In genomic region chr17:46166692-46167249, GRCh38 we compare ENCODE assay signal across 18 cellular contexts. TPM values are rescaled to one million over a fixed set of nuclear protein-coding genes. Genes with fewer than 3 reads are reported as not detected.
DNase-seq lines count a peak whose midpoint lies in the region; ATAC-seq and TF ChIP-seq lines count a peak whose summit lies in the region.
"Had no signal": no experiment of that assay in that cellular context is flagged by ENCODE, and none has a peak within 500 bp of the region (broad histone marks: within the 10 kb centered on the region; RNA-seq: fewer than 3 reads in every experiment).

No MANE protein-coding gene starts in this region.

- H3K9me3 ChIP-seq in SK-N-MC (ENCODE audit: low read depth, low read length), result no peaks in the 10 kb centered on the region

- CTCF ChIA-PET in T-cell (lab: Charles Lee), result interaction anchor here (0.6 to 1.6 kb wide), 5 partner anchors 10 to 117 kb away, joined by 3 to 5 read pairs (median 4); partner anchors contain the start of gene KANSL1 (in 1 of the 2)

- DNase-seq in stimulated activated naive CD8-positive, alpha-beta T cell treated with anti-CD3 and anti-CD28 coated beads, Interleukin-15, amount 100 ng/mL, for 72 hours, result no peak
- no peak for DNase-seq in SK-N-MC (ENCODE audit: low read depth, low spot score)
- DNase-seq in mesothelial cell of epicardium (ENCODE audit: low spot score in 2 of 2, unreplicated experiment in 2 of 2), result no peak
- no peak for DNase-seq in NCI-H187 treated with DMSO at 0.1 percent for 48 hours (lab: John Stamatoyannopoulos, UW)
- no peak for DNase-seq in T-cell
- no peak for DNase-seq in substantia nigra (lab: John Stamatoyannopoulos, UW)
- DNase-seq: activated CD4-positive, alpha-beta T cell treated with anti-CD3 and anti-CD28 coated beads, Interleukin-2, amount 50 U/mL, for 48 hours; AML-193; DMS153; hypothalamus; Kasumi-1; left cardiac atrium; NCI-H1694; NCI-H446 treated with DMSO at 0.1 percent for 48 hours; stimulated activated CD4-positive, alpha-beta T cell treated with anti-CD3 and anti-CD28 coated beads, Interleukin-12 subunit alpha, Interleukin-12 subunit beta, amount 100 ng/mL, for 4 hours had no signal

- peak overlapping the region; percentile 11 for H3K9ac ChIP-seq in SK-N-MC (ENCODE audit: insufficient read length)

- H3K36me3 Mint-ChIP-seq in stimulated activated naive CD8-positive, alpha-beta T cell treated with anti-CD3 and anti-CD28 coated beads, Interleukin-15, Interleukin-2, amounts not matched to agents 100 ng/mL and 50 ng/mL, for 24 hours (ENCODE audit: low read depth), result peaks cover 67% of the 10 kb centered on the region
- H3K36me3 Mint-ChIP-seq in mesothelial cell of epicardium (peaks cover 27% of the 10 kb centered on the region), T-cell (peaks cover 56% of the 10 kb centered on the region)

- no peaks in the 10 kb centered on the region for H3K9me3 Mint-ChIP-seq in stimulated activated naive CD8-positive, alpha-beta T cell treated with anti-CD3 and anti-CD28 coated beads, Interleukin-15, Interleukin-2, amounts not matched to agents 100 ng/mL and 50 ng/mL, for 24 hours
- H3K9me3 Mint-ChIP-seq in stimulated activated naive CD8-positive, alpha-beta T cell treated with anti-CD3 and anti-CD28 coated beads, Interleukin-15, amount 100 ng/mL, for 72 hours, result no peaks in the 10 kb centered on the region
- H3K9me3 Mint-ChIP-seq in mesothelial cell of epicardium (peaks cover under 1% of the 10 kb centered on the region), T-cell (no peaks in the 10 kb centered on the region)

- peak overlapping the region; percentile 63 for H3K27ac Mint-ChIP-seq in stimulated activated naive CD8-positive, alpha-beta T cell treated with anti-CD3 and anti-CD28 coated beads, Interleukin-15, Interleukin-2, amounts not matched to agents 100 ng/mL and 50 ng/mL, for 24 hours
- peak overlapping the region in 1 of 2 donors; percentile 53 for H3K27ac Mint-ChIP-seq in stimulated activated naive CD8-positive, alpha-beta T cell treated with anti-CD3 and anti-CD28 coated beads, Interleukin-15, amount 100 ng/mL, for 72 hours
- H3K27ac Mint-ChIP-seq in mesothelial cell of epicardium (peak overlapping the region; percentile 90), T-cell (peak overlapping the region in 1 of 2 donors; percentile 33)

- POLR2A ChIA-PET in T-cell (lab: Charles Lee), result interaction anchor here in 1 of 2 donors (0.5 kb wide), 1 partner anchor 15 kb away, joined by 3 read pairs; no protein-coding TSS in a partner anchor

- ATAC-seq in stimulated activated naive CD8-positive, alpha-beta T cell treated with anti-CD3 and anti-CD28 coated beads, Interleukin-15, amount 100 ng/mL, for 72 hours, result no peak
- ATAC-seq in T-cell (replicated peaks in 1 of 4) (no peak), GM18909 (IDR thresholded peaks at IDR 0.05; ENCODE audit: poor library complexity, unreplicated experiment) (no peak)
- ATAC-seq: left cardiac atrium had no signal

- peaks cover 86% of the 10 kb centered on the region for H3K4me1 Mint-ChIP-seq in stimulated activated naive CD8-positive, alpha-beta T cell treated with anti-CD3 and anti-CD28 coated beads, Interleukin-15, Interleukin-2, amounts not matched to agents 100 ng/mL and 50 ng/mL, for 24 hours (ENCODE audit: low read depth)
- H3K4me1 Mint-ChIP-seq in stimulated activated naive CD8-positive, alpha-beta T cell treated with anti-CD3 and anti-CD28 coated beads, Interleukin-15, amount 100 ng/mL, for 72 hours, result peaks cover 88% of the 10 kb centered on the region
- H3K4me1 Mint-ChIP-seq in mesothelial cell of epicardium (peaks cover 46% of the 10 kb centered on the region), T-cell (peaks cover 83 to 93% (median 90%) of the 10 kb centered on the region in 3 donors)

- H3K27ac ChIP-seq in SK-N-MC (peak overlapping the region; percentile 51), substantia nigra (ENCODE audit: low read depth, low read length, poor library complexity, severe bottlenecking) (no peak overlapping the region)
- H3K27ac ChIP-seq: HL-60 had no signal

- no peak for TF ChIP-seq CTCF in mesothelial cell of epicardium (IDR thresholded peaks at IDR 0.05; ENCODE audit: unreplicated experiment)

- H3K27me3 Mint-ChIP-seq in stimulated activated naive CD8-positive, alpha-beta T cell treated with anti-CD3 and anti-CD28 coated beads, Interleukin-15, Interleukin-2, amounts not matched to agents 100 ng/mL and 50 ng/mL, for 24 hours, result no peaks in the 10 kb centered on the region
- no peaks in the 10 kb centered on the region for H3K27me3 Mint-ChIP-seq in stimulated activated naive CD8-positive, alpha-beta T cell treated with anti-CD3 and anti-CD28 coated beads, Interleukin-15, amount 100 ng/mL, for 72 hours
- H3K27me3 Mint-ChIP-seq in mesothelial cell of epicardium (ENCODE audit: low read depth) (no peaks in the 10 kb centered on the region), T-cell (no peaks in the 10 kb centered on the region)

- no peak overlapping the region for H3K4me3 Mint-ChIP-seq in stimulated activated naive CD8-positive, alpha-beta T cell treated with anti-CD3 and anti-CD28 coated beads, Interleukin-15, Interleukin-2, amounts not matched to agents 100 ng/mL and 50 ng/mL, for 24 hours
- H3K4me3 Mint-ChIP-seq in stimulated activated naive CD8-positive, alpha-beta T cell treated with anti-CD3 and anti-CD28 coated beads, Interleukin-15, amount 100 ng/mL, for 72 hours, result peak overlapping the region in 1 of 2 donors; percentile 68
- H3K4me3 Mint-ChIP-seq in mesothelial cell of epicardium, result no peak overlapping the region
- peak overlapping the region in 1 of 3 donors; percentile 16 for H3K4me3 Mint-ChIP-seq in T-cell

- H3K36me3 ChIP-seq in SK-N-MC (ENCODE audit: insufficient read depth, low read length), result peaks cover 65% of the 10 kb centered on the region

- no peak overlapping the region for H3K4me3 ChIP-seq in SK-N-MC

RNA-seq across cellular contexts. Expression of gene KANSL1, which starts 26.5 kb away (rescaled TPM):
- total RNA-seq in mesothelial cell of epicardium (185 to 189 TPM (median 189 TPM) in 3 replicates), T-cell (100 to 1,000 TPM; 113 to 301 (median 160) TPM)
